In the genomic region with DNA sequence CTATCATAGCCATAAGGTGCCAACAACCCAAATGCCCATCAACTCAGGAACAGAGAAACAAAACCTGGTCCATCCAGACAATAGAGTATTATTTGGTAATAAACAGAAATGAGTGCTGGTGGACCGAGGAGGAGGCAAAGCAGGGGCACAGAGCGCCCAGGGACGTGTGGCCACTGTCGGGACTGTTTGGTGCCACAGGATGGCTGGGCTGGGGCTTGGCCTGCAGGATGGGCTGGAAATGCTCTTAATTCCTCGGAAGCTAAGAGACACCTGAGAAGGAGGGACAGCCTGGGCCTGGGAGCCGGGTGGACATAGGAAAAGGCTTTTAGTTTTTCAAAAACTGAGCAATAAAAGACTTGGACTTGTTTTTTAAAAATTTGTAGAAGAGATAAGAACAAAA, we compare ENCODE assay signal across 1 cellular context.
TF ChIP-seq lines count a peak whose summit lies in the region.

No MANE protein-coding gene starts in this region.

TF ChIP-seq in GM23338, 12 proteins besides CTCF, POLR2A, EP300 and RAD21 (continued from another document):
- TF ChIP-seq, protein P1, sequence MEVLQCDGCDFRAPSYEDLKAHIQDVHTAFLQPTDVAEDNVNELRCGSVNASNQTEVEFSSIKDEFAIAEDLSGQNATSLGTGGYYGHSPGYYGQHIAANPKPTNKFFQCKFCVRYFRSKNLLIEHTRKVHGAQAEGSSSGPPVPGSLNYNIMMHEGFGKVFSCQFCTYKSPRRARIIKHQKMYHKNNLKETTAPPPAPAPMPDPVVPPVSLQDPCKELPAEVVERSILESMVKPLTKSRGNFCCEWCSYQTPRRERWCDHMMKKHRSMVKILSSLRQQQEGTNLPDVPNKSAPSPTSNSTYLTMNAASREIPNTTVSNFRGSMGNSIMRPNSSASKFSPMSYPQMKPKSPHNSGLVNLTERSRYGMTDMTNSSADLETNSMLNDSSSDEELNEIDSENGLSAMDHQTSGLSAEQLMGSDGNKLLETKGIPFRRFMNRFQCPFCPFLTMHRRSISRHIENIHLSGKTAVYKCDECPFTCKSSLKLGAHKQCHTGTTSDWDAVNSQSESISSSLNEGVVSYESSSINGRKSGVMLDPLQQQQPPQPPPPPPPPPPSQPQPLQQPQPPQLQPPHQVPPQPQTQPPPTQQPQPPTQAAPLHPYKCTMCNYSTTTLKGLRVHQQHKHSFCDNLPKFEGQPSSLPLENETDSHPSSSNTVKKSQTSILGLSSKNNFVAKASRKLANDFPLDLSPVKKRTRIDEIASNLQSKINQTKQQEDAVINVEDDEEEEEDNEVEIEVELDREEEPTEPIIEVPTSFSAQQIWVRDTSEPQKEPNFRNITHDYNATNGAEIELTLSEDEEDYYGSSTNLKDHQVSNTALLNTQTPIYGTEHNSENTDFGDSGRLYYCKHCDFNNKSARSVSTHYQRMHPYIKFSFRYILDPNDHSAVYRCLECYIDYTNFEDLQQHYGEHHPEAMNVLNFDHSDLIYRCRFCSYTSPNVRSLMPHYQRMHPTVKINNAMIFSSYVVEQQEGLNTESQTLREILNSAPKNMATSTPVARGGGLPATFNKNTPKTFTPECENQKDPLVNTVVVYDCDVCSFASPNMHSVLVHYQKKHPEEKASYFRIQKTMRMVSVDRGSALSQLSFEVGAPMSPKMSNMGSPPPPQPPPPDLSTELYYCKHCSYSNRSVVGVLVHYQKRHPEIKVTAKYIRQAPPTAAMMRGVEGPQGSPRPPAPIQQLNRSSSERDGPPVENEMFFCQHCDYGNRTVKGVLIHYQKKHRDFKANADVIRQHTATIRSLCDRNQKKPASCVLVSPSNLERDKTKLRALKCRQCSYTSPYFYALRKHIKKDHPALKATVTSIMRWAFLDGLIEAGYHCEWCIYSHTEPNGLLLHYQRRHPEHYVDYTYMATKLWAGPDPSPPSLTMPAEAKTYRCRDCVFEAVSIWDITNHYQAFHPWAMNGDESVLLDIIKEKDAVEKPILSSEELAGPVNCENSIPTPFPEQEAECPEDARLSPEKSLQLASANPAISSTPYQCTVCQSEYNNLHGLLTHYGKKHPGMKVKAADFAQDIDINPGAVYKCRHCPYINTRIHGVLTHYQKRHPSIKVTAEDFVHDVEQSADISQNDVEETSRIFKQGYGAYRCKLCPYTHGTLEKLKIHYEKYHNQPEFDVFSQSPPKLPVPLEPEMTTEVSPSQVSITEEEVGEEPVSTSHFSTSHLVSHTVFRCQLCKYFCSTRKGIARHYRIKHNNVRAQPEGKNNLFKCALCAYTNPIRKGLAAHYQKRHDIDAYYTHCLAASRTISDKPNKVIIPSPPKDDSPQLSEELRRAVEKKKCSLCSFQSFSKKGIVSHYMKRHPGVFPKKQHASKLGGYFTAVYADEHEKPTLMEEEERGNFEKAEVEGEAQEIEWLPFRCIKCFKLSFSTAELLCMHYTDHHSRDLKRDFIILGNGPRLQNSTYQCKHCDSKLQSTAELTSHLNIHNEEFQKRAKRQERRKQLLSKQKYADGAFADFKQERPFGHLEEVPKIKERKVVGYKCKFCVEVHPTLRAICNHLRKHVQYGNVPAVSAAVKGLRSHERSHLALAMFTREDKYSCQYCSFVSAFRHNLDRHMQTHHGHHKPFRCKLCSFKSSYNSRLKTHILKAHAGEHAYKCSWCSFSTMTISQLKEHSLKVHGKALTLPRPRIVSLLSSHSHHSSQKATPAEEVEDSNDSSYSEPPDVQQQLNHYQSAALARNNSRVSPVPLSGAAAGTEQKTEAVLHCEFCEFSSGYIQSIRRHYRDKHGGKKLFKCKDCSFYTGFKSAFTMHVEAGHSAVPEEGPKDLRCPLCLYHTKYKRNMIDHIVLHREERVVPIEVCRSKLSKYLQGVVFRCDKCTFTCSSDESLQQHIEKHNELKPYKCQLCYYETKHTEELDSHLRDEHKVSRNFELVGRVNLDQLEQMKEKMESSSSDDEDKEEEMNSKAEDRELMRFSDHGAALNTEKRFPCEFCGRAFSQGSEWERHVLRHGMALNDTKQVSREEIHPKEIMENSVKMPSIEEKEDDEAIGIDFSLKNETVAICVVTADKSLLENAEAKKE (CRISPR knock-in tag; IDR thresholded peaks at IDR 0.05) = no peak
- TF ChIP-seq NANOG (IDR thresholded peaks at IDR 0.05; ENCODE audit: borderline replicate concordance) (no peak), ZNF114 (CRISPR knock-in tag; IDR thresholded peaks at IDR 0.05) (no peak), EZH2phosphoT487 (IDR thresholded peaks at IDR 0.05; ENCODE audit: unreplicated experiment) (no peak)
- TF ChIP-seq, protein P2, sequence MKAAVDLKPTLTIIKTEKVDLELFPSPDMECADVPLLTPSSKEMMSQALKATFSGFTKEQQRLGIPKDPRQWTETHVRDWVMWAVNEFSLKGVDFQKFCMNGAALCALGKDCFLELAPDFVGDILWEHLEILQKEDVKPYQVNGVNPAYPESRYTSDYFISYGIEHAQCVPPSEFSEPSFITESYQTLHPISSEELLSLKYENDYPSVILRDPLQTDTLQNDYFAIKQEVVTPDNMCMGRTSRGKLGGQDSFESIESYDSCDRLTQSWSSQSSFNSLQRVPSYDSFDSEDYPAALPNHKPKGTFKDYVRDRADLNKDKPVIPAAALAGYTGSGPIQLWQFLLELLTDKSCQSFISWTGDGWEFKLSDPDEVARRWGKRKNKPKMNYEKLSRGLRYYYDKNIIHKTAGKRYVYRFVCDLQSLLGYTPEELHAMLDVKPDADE (IDR thresholded peaks at IDR 0.05) = no peak
